8 cellular contexts compared by ENCODE assay signal in genomic region chr4:107823870-107824366, GRCh38. TPM values are rescaled to one million over a fixed set of nuclear protein-coding genes. Genes with fewer than 3 reads are reported as not detected.
DNase-seq lines count a peak whose midpoint lies in the region; ATAC-seq, FAIRE-seq and TF ChIP-seq lines count a peak whose summit lies in the region.

No MANE protein-coding gene starts in this region.

- H3K27me3 Mint-ChIP-seq in progenitor cell of endocrine pancreas = peaks cover 19% of the 10 kb centered on the region

- peak; percentile 4 for FAIRE-seq in GM19239 (lab: Jason Lieb, UNC)

- H3K4me3 Mint-ChIP-seq in progenitor cell of endocrine pancreas (ENCODE audit: low read depth) = peak overlapping the region; percentile 89

- ATAC-seq in RWPE2 (ENCODE audit: low read depth) = no peak
- ATAC-seq in GM18517 (IDR thresholded peaks at IDR 0.05; ENCODE audit: unreplicated experiment) = no peak
- ATAC-seq in GM21447 (IDR thresholded peaks at IDR 0.05; ENCODE audit: unreplicated experiment) = no peak

- no peaks in the 10 kb centered on the region for H3K36me3 ChIP-seq in RWPE2 (ENCODE audit: low read depth)

- H3K9me3 Mint-ChIP-seq in progenitor cell of endocrine pancreas (ENCODE audit: low read depth) = no peaks in the 10 kb centered on the region

- peaks cover 24% of the 10 kb centered on the region for H3K4me1 Mint-ChIP-seq in progenitor cell of endocrine pancreas (ENCODE audit: low read depth)

- no peak for DNase-seq in GM19239 (ENCODE audit: insufficient read length, low spot score)
- DNase-seq in RWPE2 (ENCODE audit: low spot score) = no peak
- DNase-seq in glomerular endothelial cell (ENCODE audit: extremely low read depth, low read depth, low spot score) = peak; percentile 33
- DNase-seq in progenitor cell of endocrine pancreas (ENCODE audit: low spot score, unreplicated experiment) = no peak
- no peak for DNase-seq in NCI-H2029 treated with DMSO at 0.1 percent for 48 hours (lab: John Stamatoyannopoulos, UW)
- DNase-seq in T1000 (lab: John Stamatoyannopoulos, UW) = no peak

- no peaks in the 10 kb centered on the region for H3K36me3 Mint-ChIP-seq in progenitor cell of endocrine pancreas (ENCODE audit: insufficient read depth)

- H3K9me3 ChIP-seq in RWPE2 (ENCODE audit: severe bottlenecking) = no peaks in the 10 kb centered on the region

- H3K27ac ChIP-seq in RWPE2 (ENCODE audit: poor library complexity, severe bottlenecking) = peak overlapping the region; percentile 85

- TF ChIP-seq CTCF in RWPE2 (IDR thresholded peaks at IDR 0.05; ENCODE audit: poor library complexity, severe bottlenecking) (no peak), progenitor cell of endocrine pancreas (IDR thresholded peaks at IDR 0.05; ENCODE audit: unreplicated experiment) (no peak)

- peak overlapping the region; percentile 92 for H3K4me3 ChIP-seq in RWPE2 (ENCODE audit: severe bottlenecking)

- peaks cover 20% of the 10 kb centered on the region for H3K4me1 ChIP-seq in RWPE2 (ENCODE audit: insufficient read depth, poor library complexity, severe bottlenecking)

- peak overlapping the region; percentile 95 for H3K27ac Mint-ChIP-seq in progenitor cell of endocrine pancreas

- no peaks in the 10 kb centered on the region for H3K27me3 ChIP-seq in RWPE2 (ENCODE audit: insufficient read depth, poor library complexity, severe bottlenecking)

RNA-seq across cellular contexts. Expression of gene SGMS2, which starts 0.8 kb away (rescaled TPM):
- total RNA-seq in glomerular endothelial cell (45.4 and 47.6 TPM in 2 replicates), progenitor cell of endocrine pancreas (6.9 and 10.7 TPM in 2 replicates)
